Comparison of ENCODE assay signal across 17 cellular contexts in the genomic region with DNA sequence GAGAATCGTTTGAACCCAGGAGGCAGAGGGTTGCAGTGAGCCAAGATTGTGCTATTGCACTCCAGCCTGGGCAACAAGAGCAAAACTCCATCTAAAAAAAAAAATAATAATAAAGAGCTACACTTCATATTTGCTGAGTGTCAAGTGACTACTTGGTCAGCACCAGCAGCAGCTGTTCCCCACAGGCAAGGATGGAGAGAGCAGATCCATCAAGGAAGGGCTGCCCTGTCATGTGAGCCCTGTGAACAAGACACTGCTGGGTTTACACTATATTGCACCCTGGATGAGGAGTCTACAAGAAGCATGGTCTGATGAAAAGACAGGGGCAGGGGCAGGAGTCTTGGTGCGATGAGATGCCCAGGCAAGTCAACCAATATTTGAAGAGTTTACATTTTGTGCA. TPM values are rescaled to one million over a fixed set of nuclear protein-coding genes. Genes with fewer than 3 reads are reported as not detected.
DNase-seq lines count a peak whose midpoint lies in the region; ATAC-seq and TF ChIP-seq lines count a peak whose summit lies in the region.
"Had no signal": no experiment of that assay in that cellular context is flagged by ENCODE, and none has a peak within 500 bp of the region (broad histone marks: within the 10 kb centered on the region; RNA-seq: fewer than 3 reads in every experiment).

No MANE protein-coding gene starts in this region.

- H3K14ac ChIP-seq in IMR-90 (replicated peaks; ENCODE audit: low read depth, low read length) = no peak overlapping the region

- H3K9me1 ChIP-seq in IMR-90 (ENCODE audit: insufficient read depth, low read length) = peaks cover 11% of the 10 kb centered on the region

- H2BK20ac ChIP-seq in IMR-90 (ENCODE audit: low read depth, low read length) = no peak overlapping the region

- dilution Hi-C loops in IMR-90 (cut with HindIII; ENCODE audit: low sequenced_read_pairs, unreplicated experiment) = no loop called here

- H2AFZ ChIP-seq in IMR-90 (replicated peaks; ENCODE audit: low read length, poor library complexity) = no peak overlapping the region
- H2AFZ ChIP-seq: GM23248 had no signal

- no peaks in the 10 kb centered on the region for H3K36me3 ChIP-seq in IMR-90 (ENCODE audit: control insufficient read depth, insufficient read depth, low read length)
- H3K36me3 ChIP-seq in prostate gland = no peaks in the 10 kb centered on the region
- H3K36me3 ChIP-seq: BLaER1, HAP-1 had no signal

- H3K9me3 ChIP-seq in IMR-90 (ENCODE audit: control insufficient read depth, insufficient read depth, low read length) (no peaks in the 10 kb centered on the region), prostate gland (no peaks in the 10 kb centered on the region)
- H3K9me3 ChIP-seq: BLaER1, HAP-1 had no signal

- H3K79me1 ChIP-seq in IMR-90 (ENCODE audit: low read depth in 1 of 2, low read length in 2 of 2) = peaks cover 33 to 56% of the 10 kb centered on the region in 2 experiments

- no peak for DNase-seq in IMR-90
- DNase-seq in NCI-H69 (lab: John Stamatoyannopoulos, UW) = peak; percentile 9
- DNase-seq in myocyte (ENCODE audit: low read depth) = peak; percentile 53
- DNase-seq in prostate gland (ENCODE audit: low spot score) = no peak
- DNase-seq in medulla oblongata (ENCODE audit: extremely low spot score) = no peak
- DNase-seq: 8988T; Calu3; CD8-positive, alpha-beta T cell; DMS79 treated with DMSO at 0.1 percent for 48 hours; GF-D8; GM23248 had no signal

- CTCF ChIA-PET in IMR-90 (lab: Yijun Ruan, JAX) = no interaction called here

- intact Hi-C loops in IMR-90 (cut with micrococcal nuclease) = no loop called here
- intact Hi-C loops in prostate gland (cut with DNase I) = no loop called here

- ATAC-seq in IMR-90 (ENCODE audit: low read depth) (no peak), HG03196 (IDR thresholded peaks at IDR 0.05; ENCODE audit: unreplicated experiment) (no peak), GM19324 (IDR thresholded peaks at IDR 0.05; ENCODE audit: low FRiP score, unreplicated experiment) (no peak), GM19351 (IDR thresholded peaks at IDR 0.05; ENCODE audit: unreplicated experiment) (no peak)
- ATAC-seq: CD8-positive, alpha-beta T cell had no signal

- H3K9ac ChIP-seq in IMR-90 (ENCODE audit: low read depth, low read length) = no peak overlapping the region
- H3K9ac ChIP-seq: BLaER1, GM23248 had no signal

- no CpG with 5 or more reads among the region's 2 CpGs for WGBS in IMR-90 (ENCODE audit: extremely low coverage in 2 of 2, insufficient read length in 1 of 2), 2 experiments
- WGBS in prostate gland = 92% methylated on average over 2 of the region's 2 CpGs

- H3K4me3 ChIP-seq in IMR-90 (ENCODE audit: insufficient read depth, low read depth, low read length) (no peak overlapping the region), prostate gland (no peak overlapping the region)
- H3K4me3 ChIP-seq: BLaER1, GM23248, HAP-1 had no signal

- H2AK5ac ChIP-seq in IMR-90 (ENCODE audit: low read depth, low read length) = peak overlapping the region; percentile 57; the same call in 1 of the 2 replicates

- no peak overlapping the region for H3K18ac ChIP-seq in IMR-90 (ENCODE audit: low read depth, low read length)

- no peak overlapping the region for H2BK120ac ChIP-seq in IMR-90 (ENCODE audit: low read depth, low read length)

- no peak overlapping the region for H3K4ac ChIP-seq in IMR-90 (ENCODE audit: low read depth, low read length)

- no peak overlapping the region for H4K8ac ChIP-seq in IMR-90 (ENCODE audit: low read depth in 2 of 2, low read length in 2 of 2)

- no peak for TF ChIP-seq POLR2A in IMR-90 (IDR thresholded peaks at IDR 0.05; ENCODE audit: low read depth, low read length)
- TF ChIP-seq POLR2A in prostate gland (IDR thresholded peaks at IDR 0.05) = no peak

- no peak overlapping the region for H2BK15ac ChIP-seq in IMR-90 (ENCODE audit: low read depth, low read length)

- H3K4me1 ChIP-seq in IMR-90 (ENCODE audit: control insufficient read depth, insufficient read depth, low read length) (peaks cover 8% of the 10 kb centered on the region), prostate gland (replicated peaks) (peaks cover 11% of the 10 kb centered on the region)

- TF ChIP-seq RAD21 in IMR-90 (IDR thresholded peaks at IDR 0.05; ENCODE audit: low read length) = no peak

- H4K5ac ChIP-seq in IMR-90 (ENCODE audit: low read depth, low read length) = no peak overlapping the region

- in situ Hi-C loops in IMR-90 (cut with MboI; ENCODE audit: low sequenced_read_pairs) = no loop called here

- no TSS peak for BruUV-seq in IMR-90 (replicated peaks; lab: Mats Ljungman, UMichigan)

- POLR2A ChIA-PET in IMR-90 (lab: Charles Lee; ENCODE audit: unreplicated experiment) = no interaction called here

- H4K91ac ChIP-seq in IMR-90 (ENCODE audit: insufficient read depth, low read depth, low read length) = no peak overlapping the region

- 0 out of 2 replicates have a peak overlapping the region, but pooled peaks have one; percentile 3 for H3K23ac ChIP-seq in IMR-90 (ENCODE audit: low read depth, low read length)

- H3K27ac ChIP-seq in IMR-90 (ENCODE audit: insufficient read depth, low read length) (no peak overlapping the region), prostate gland (peak overlapping the region; percentile 68 to 86)
- H3K27ac ChIP-seq: BLaER1, GM23248, HL-60 had no signal

- H3K4me2 ChIP-seq in IMR-90 (ENCODE audit: low read depth, low read length) = no peak overlapping the region
- H3K4me2 ChIP-seq: BLaER1 had no signal

- H2BK5ac ChIP-seq in IMR-90 (ENCODE audit: low read depth, low read length, poor library complexity, severe bottlenecking) = no peak overlapping the region

- H2AK9ac ChIP-seq in IMR-90 (replicated peaks; ENCODE audit: low read depth, low read length, poor library complexity) = no peak overlapping the region

- no peaks in the 10 kb centered on the region; the same call in 1 of the 2 replicates for H4K20me1 ChIP-seq in IMR-90 (ENCODE audit: insufficient read depth, low read length)

- TF ChIP-seq CTCF in IMR-90 (conservative IDR thresholded peaks at IDR 0.05; ENCODE audit: low read depth, low read length) = no peak
- no peak for TF ChIP-seq CTCF in prostate gland (IDR thresholded peaks at IDR 0.05)

- H3K56ac ChIP-seq in IMR-90 (ENCODE audit: extremely low read depth, insufficient read depth, low read length) = no peak overlapping the region

- no peaks in the 10 kb centered on the region for H3K27me3 ChIP-seq in IMR-90 (ENCODE audit: control insufficient read depth, insufficient read depth, low read length)
- H3K27me3 ChIP-seq in prostate gland (replicated peaks; ENCODE audit: insufficient read depth) = no peaks in the 10 kb centered on the region
- H3K27me3 ChIP-seq: BLaER1 had no signal

TF ChIP-seq in IMR-90, 13 proteins besides CTCF, POLR2A, EP300 and RAD21 (continues in another document):
- TF ChIP-seq RFX5 (IDR thresholded peaks at IDR 0.05; ENCODE audit: low read depth, low read length) (no peak), CEBPB (IDR thresholded peaks at IDR 0.05; ENCODE audit: low read depth, low read length) (no peak), MAFK (IDR thresholded peaks at IDR 0.05; ENCODE audit: low read depth, low read length) (no peak), SMC3 (IDR thresholded peaks at IDR 0.05; ENCODE audit: low read depth, low read length) (no peak), CHD1 (IDR thresholded peaks at IDR 0.05; ENCODE audit: low read depth, low read length) (no peak), MAZ (IDR thresholded peaks at IDR 0.05; ENCODE audit: borderline replicate concordance, low read depth, low read length) (no peak), NFE2L2 (IDR thresholded peaks at IDR 0.05; ENCODE audit: low read depth, low read length) (no peak), MXI1 (IDR thresholded peaks at IDR 0.05; ENCODE audit: borderline replicate concordance, low read depth, low read length) (no peak), BHLHE40 (IDR thresholded peaks at IDR 0.05; ENCODE audit: low read depth, low read length) (no peak), RCOR1 (IDR thresholded peaks at IDR 0.05; ENCODE audit: insufficient replicate concordance, low read length) (no peak)
- TF ChIP-seq, protein P1, sequence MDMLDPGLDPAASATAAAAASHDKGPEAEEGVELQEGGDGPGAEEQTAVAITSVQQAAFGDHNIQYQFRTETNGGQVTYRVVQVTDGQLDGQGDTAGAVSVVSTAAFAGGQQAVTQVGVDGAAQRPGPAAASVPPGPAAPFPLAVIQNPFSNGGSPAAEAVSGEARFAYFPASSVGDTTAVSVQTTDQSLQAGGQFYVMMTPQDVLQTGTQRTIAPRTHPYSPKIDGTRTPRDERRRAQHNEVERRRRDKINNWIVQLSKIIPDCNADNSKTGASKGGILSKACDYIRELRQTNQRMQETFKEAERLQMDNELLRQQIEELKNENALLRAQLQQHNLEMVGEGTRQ (IDR thresholded peaks at IDR 0.05; ENCODE audit: low read depth, low read length) = no peak
- TF ChIP-seq, protein P2, sequence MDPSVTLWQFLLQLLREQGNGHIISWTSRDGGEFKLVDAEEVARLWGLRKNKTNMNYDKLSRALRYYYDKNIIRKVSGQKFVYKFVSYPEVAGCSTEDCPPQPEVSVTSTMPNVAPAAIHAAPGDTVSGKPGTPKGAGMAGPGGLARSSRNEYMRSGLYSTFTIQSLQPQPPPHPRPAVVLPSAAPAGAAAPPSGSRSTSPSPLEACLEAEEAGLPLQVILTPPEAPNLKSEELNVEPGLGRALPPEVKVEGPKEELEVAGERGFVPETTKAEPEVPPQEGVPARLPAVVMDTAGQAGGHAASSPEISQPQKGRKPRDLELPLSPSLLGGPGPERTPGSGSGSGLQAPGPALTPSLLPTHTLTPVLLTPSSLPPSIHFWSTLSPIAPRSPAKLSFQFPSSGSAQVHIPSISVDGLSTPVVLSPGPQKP (IDR thresholded peaks at IDR 0.05; ENCODE audit: borderline replicate concordance, low read depth, low read length) = no peak

RNA-seq across cellular contexts. Expression of a gene that starts 3.6 kb away (rescaled TPM):
- total RNA-seq in IMR-90 (2012; rRNA removed) = 24.7 and 41.9 TPM in 2 replicates
- polyA plus RNA-seq in IMR-90 (2012; rRNA removed) = 28.4 and 28.5 TPM in 2 replicates
- 11.9 and 21.4 TPM in 2 replicates for polyA plus RNA-seq in IMR-90 (2012; cell fraction: cytosol; rRNA removed)
- polyA plus RNA-seq in IMR-90 (2012; cell fraction: nucleus; rRNA removed; ENCODE audit: low replicate concordance) = 15.7 and 18.8 TPM in 2 replicates
- 19.6 and 26.0 TPM in 2 replicates for total RNA-seq in myocyte
- 23.9 TPM for polyA plus RNA-seq in myocyte (2012)
- total RNA-seq in prostate gland = 100 to 1,000 TPM in 1 of 2 donors, 10 to 100 TPM in 1; 56.9 to 101 TPM

RNA-seq across cellular contexts. Expression of a gene that starts 36.7 kb away (rescaled TPM):
- 19.0 and 37.2 TPM in 2 replicates for total RNA-seq in IMR-90 (2012; rRNA removed)
- polyA plus RNA-seq in IMR-90 (2012; rRNA removed) = 8.7 and 11.6 TPM in 2 replicates
- polyA plus RNA-seq in IMR-90 (2012; cell fraction: cytosol; rRNA removed) = 1.5 and 2.7 TPM in 2 replicates
- 0.40 and 4.7 TPM in 2 replicates for polyA plus RNA-seq in IMR-90 (2012; cell fraction: nucleus; rRNA removed; ENCODE audit: low replicate concordance)
- total RNA-seq in myocyte = 45.9 and 48.2 TPM in 2 replicates
- 23.3 TPM for polyA plus RNA-seq in myocyte (2012)
- total RNA-seq in prostate gland = 10 to 100 TPM; 21.5 to 42.2 TPM

RNA-seq across cellular contexts. Expression of a gene that starts 36.8 kb away (rescaled TPM):
- total RNA-seq in IMR-90 (2012; rRNA removed) = 11.7 and 11.9 TPM in 2 replicates
- polyA plus RNA-seq in IMR-90 (2012; rRNA removed) = 7.8 and 9.1 TPM in 2 replicates
- 3.7 and 4.9 TPM in 2 replicates for polyA plus RNA-seq in IMR-90 (2012; cell fraction: cytosol; rRNA removed)
- polyA plus RNA-seq in IMR-90 (2012; cell fraction: nucleus; rRNA removed; ENCODE audit: low replicate concordance) = 3.2 and 7.2 TPM in 2 replicates
- 9.8 and 12.4 TPM in 2 replicates for total RNA-seq in myocyte
- 14.3 TPM for polyA plus RNA-seq in myocyte (2012)
- 1 to 10 TPM; 7.2 to 8.7 TPM for total RNA-seq in prostate gland

Comparison
In these comparisons a context has a peak if more than half of its experiments do, and no peak if none do; other contexts are left out.
1. DNase-seq: peak in NCI-H69 (single experiment) and myocyte (single experiment); none in IMR-90 (single experiment), prostate gland (single experiment) and medulla oblongata (single experiment).